Comparison of ENCODE assay signal across 17 cellular contexts in the genomic region with DNA sequence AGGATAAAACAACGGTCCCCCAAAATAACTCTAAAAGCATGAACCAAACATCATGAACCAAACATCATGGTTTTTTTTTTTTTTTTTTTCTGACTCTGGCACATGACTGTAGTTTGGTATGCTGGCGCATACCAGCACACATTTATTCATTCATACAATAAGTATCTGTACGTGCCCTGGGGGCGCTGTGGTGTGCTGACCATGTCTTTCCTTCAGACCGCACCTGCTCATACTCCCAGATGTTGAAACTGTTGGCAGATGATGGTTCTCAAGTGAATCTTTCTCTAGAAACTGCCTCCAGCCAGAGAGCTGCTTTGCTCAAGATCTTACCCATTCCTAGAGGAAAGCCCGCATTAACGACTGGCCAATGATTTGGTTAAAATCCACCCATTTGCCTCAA.
DNase-seq lines count a peak whose midpoint lies in the region; ATAC-seq and TF ChIP-seq lines count a peak whose summit lies in the region.
"Had no signal": no experiment of that assay in that cellular context is flagged by ENCODE, and none has a peak within 500 bp of the region (broad histone marks: within the 10 kb centered on the region; RNA-seq: fewer than 3 reads in every experiment).

No MANE protein-coding gene starts in this region.

- no peak overlapping the region for H3K4me2 ChIP-seq in PC-3 (ENCODE audit: low read length)

- peaks cover 2 to 24% (median 8%) of the 10 kb centered on the region in 5 donors for H3K9me3 Mint-ChIP-seq in CD8-positive, alpha-beta memory T cell

- H3K27ac Mint-ChIP-seq in CD8-positive, alpha-beta memory T cell = no peak overlapping the region
- H3K27ac Mint-ChIP-seq: CD4-positive, CD25-positive, alpha-beta regulatory T cell; CD8-positive, alpha-beta T cell; HFFc6 had no signal

- no peaks in the 10 kb centered on the region for H3K4me1 ChIP-seq in PC-3 (ENCODE audit: insufficient read depth, low read length)
- no peaks in the 10 kb centered on the region for H3K4me1 ChIP-seq in CD8-positive, alpha-beta memory T cell (ENCODE audit: insufficient read depth, low read length)

- POLR2A ChIA-PET in PC-3 (lab: Charles Lee; ENCODE audit: unreplicated experiment) (no interaction called here), RWPE1 (lab: Yijun Ruan, JAX; ENCODE audit: low non-redundant PET) (no interaction called here)
- POLR2A ChIA-PET in CD8-positive, alpha-beta memory T cell (lab: Charles Lee) = no interaction called here

- H3F3A ChIP-seq in PC-3 (ENCODE audit: low read length, unreplicated experiment) = no peaks in the 10 kb centered on the region

- ATAC-seq in PC-3 = no peak
- ATAC-seq: CD8-positive, alpha-beta T cell had no signal

- CTCF ChIA-PET in PC-3 (lab: Charles Lee) (no interaction called here), RWPE1 (lab: Yijun Ruan, JAX) (interaction anchor here (0.5 to 0.6 kb wide), 2 partner anchors 196 to 284 kb away, joined by 5 read pairs; no protein-coding TSS in a partner anchor)
- CTCF ChIA-PET in CD8-positive, alpha-beta memory T cell (lab: Charles Lee) = no interaction called here

- no peak overlapping the region for H2AFZ ChIP-seq in PC-3 (ENCODE audit: low read length)

- intact Hi-C loops in PC-3 (cut with micrococcal nuclease) (no loop called here), posterior vena cava (cut with DNase I) (loop anchor here in 1 of 2 donors (5.0 kb wide), 1 partner anchor 613 kb away; no protein-coding TSS in a partner anchor)

- no peaks in the 10 kb centered on the region for H3K9me2 ChIP-seq in PC-3 (replicated peaks; ENCODE audit: low read length)

- no peak overlapping the region for H3K4me3 ChIP-seq in PC-3 (ENCODE audit: low read length)
- no peak overlapping the region for H3K4me3 ChIP-seq in CD8-positive, alpha-beta memory T cell (ENCODE audit: low read length)
- H3K4me3 ChIP-seq: HAP-1 had no signal

- no peaks in the 10 kb centered on the region for H3K79me2 ChIP-seq in PC-3 (ENCODE audit: low read length)

- H3K4me3 Mint-ChIP-seq in CD8-positive, alpha-beta memory T cell = no peak overlapping the region
- H3K4me3 Mint-ChIP-seq: CD4-positive, CD25-positive, alpha-beta regulatory T cell; CD8-positive, alpha-beta T cell; HFFc6 had no signal

- no peaks in the 10 kb centered on the region for H3K4me1 Mint-ChIP-seq in CD8-positive, alpha-beta memory T cell
- H3K4me1 Mint-ChIP-seq: CD4-positive, CD25-positive, alpha-beta regulatory T cell had no signal

- H3K9me3 ChIP-seq in PC-3 (ENCODE audit: low read length) = no peaks in the 10 kb centered on the region
- no peaks in the 10 kb centered on the region for H3K9me3 ChIP-seq in CD8-positive, alpha-beta memory T cell (ENCODE audit: low read length)
- H3K9me3 ChIP-seq: HAP-1 had no signal

- H4K20me1 ChIP-seq in PC-3 (ENCODE audit: low read length) = no peaks in the 10 kb centered on the region

- TF ChIP-seq CTCF in PC-3 (conservative IDR thresholded peaks at IDR 0.05; ENCODE audit: low read depth, low read length) (no peak; the same call in 1 of the 2 replicates), RWPE1 (conservative IDR thresholded peaks at IDR 0.05; ENCODE audit: low read depth) (no peak)

- peaks cover 28% of the 10 kb centered on the region for H3K27me3 ChIP-seq in PC-3 (ENCODE audit: low read length)
- no peaks in the 10 kb centered on the region for H3K27me3 ChIP-seq in CD8-positive, alpha-beta memory T cell (ENCODE audit: insufficient read depth, low read length, poor library complexity, severe bottlenecking)

- H3K27me3 Mint-ChIP-seq in CD8-positive, alpha-beta memory T cell = no peaks in the 10 kb centered on the region
- H3K27me3 Mint-ChIP-seq: CD4-positive, CD25-positive, alpha-beta regulatory T cell had no signal

- H3K27ac ChIP-seq in PC-3 (ENCODE audit: low read length) = no peak overlapping the region
- no peak overlapping the region for H3K27ac ChIP-seq in RWPE1
- H3K27ac ChIP-seq in CD8-positive, alpha-beta memory T cell (ENCODE audit: low read depth, low read length) = no peak overlapping the region

- DNase-seq in COLO829 (ENCODE audit: low spot score) (peak; percentile 1), PC-3 (peak; percentile 42), RWPE1 (ENCODE audit: low spot score) (peak; percentile 0), posterior vena cava (ENCODE audit: low spot score) (no peak), amygdala (lab: John Stamatoyannopoulos, UW) (no peak)
- no peak for DNase-seq in CD8-positive, alpha-beta memory T cell
- DNase-seq: C1 segment of cervical spinal cord; Calu3; CD4-positive, CD25-positive, alpha-beta regulatory T cell; CD8-positive, alpha-beta T cell; COR-L47; DMS53; DMS79 treated with DMSO at 0.1 percent for 48 hours; GF-D8; GOT3; HFFc6 had no signal

- H3K36me3 ChIP-seq in PC-3 (ENCODE audit: low read depth, low read length) = no peaks in the 10 kb centered on the region
- no peaks in the 10 kb centered on the region for H3K36me3 ChIP-seq in CD8-positive, alpha-beta memory T cell (ENCODE audit: insufficient read depth, low read length)
- H3K36me3 ChIP-seq: HAP-1 had no signal

- no peak overlapping the region for H3K9ac ChIP-seq in PC-3 (ENCODE audit: low read length)

- no peaks in the 10 kb centered on the region for H3K36me3 Mint-ChIP-seq in CD8-positive, alpha-beta memory T cell
- H3K36me3 Mint-ChIP-seq: CD4-positive, CD25-positive, alpha-beta regulatory T cell; CD8-positive, alpha-beta T cell had no signal

- BruUV-seq in PC-3 (replicated peaks; lab: Mats Ljungman, UMichigan) = no TSS peak

Comparison
In these comparisons a context has a peak if more than half of its experiments do, and no peak if none do; other contexts are left out.
1. DNase-seq: peak in COLO829 (single experiment), PC-3 (single experiment) and RWPE1 (single experiment); none in CD8-positive, alpha-beta memory T cell (0 of 5), posterior vena cava (single experiment) and amygdala (0 of 56).